Comparison of ENCODE assay signal across 1 cellular context in genomic region chr11:910044-910588, GRCh38.
TF ChIP-seq lines count a peak whose summit lies in the region.

No MANE protein-coding gene starts in this region.

TF ChIP-seq in HEK293, 187 proteins besides CTCF, POLR2A, EP300 and RAD21 (continued from another document):
- TF ChIP-seq PRDM10 (tag by site-specific recombination; IDR thresholded peaks at IDR 0.05) (0 out of 2 replicates have a peak, but pooled peaks have one; percentile 25), ZBTB17 (tag by site-specific recombination; IDR thresholded peaks at IDR 0.05) (no peak), ZNF335 (tag by site-specific recombination; conservative IDR thresholded peaks at IDR 0.05) (peak; percentile 67), KLF1 (tag by site-specific recombination; IDR thresholded peaks at IDR 0.05) (no peak; the same call in 1 of the 2 replicates), KLF17 (tag by site-specific recombination; IDR thresholded peaks at IDR 0.05) (peak; percentile 22; the same call in 1 of the 2 replicates), ZNF404 (tag by site-specific recombination; IDR thresholded peaks at IDR 0.05) (no peak), ZSCAN5A (tag by site-specific recombination; IDR thresholded peaks at IDR 0.05) (no peak), ZNF274 (IDR thresholded peaks at IDR 0.05; ENCODE audit: low read length) (no peak), ZNF274 (tag by site-specific recombination; IDR thresholded peaks at IDR 0.05; ENCODE audit: borderline replicate concordance) (no peak), ZFP37 (tag by site-specific recombination; IDR thresholded peaks at IDR 0.05) (no peak), ZNF280D (tag by site-specific recombination; IDR thresholded peaks at IDR 0.05) (no peak), SP2 (tag by site-specific recombination; IDR thresholded peaks at IDR 0.05) (peak; percentile 55), PATZ1 (tag by site-specific recombination; IDR thresholded peaks at IDR 0.05) (peak; percentile 62)
